In genomic region chr2:19300961-19301360, GRCh38 we compare ENCODE assay signal across 15 cellular contexts. TPM values are rescaled to one million over a fixed set of nuclear protein-coding genes. Genes with fewer than 3 reads are reported as not detected.
DNase-seq lines count a peak whose midpoint lies in the region; ATAC-seq and TF ChIP-seq lines count a peak whose summit lies in the region.
"Had no signal": no experiment of that assay in that cellular context is flagged by ENCODE, and none has a peak within 500 bp of the region (broad histone marks: within the 10 kb centered on the region; RNA-seq: fewer than 3 reads in every experiment).

No MANE protein-coding gene starts in this region.

- H3K79me2 ChIP-seq in mammary epithelial cell (ENCODE audit: insufficient read depth, low read length): no peaks in the 10 kb centered on the region

- CTCF ChIA-PET in mammary epithelial cell (lab: Charles Lee; ENCODE audit: low non-redundant PET): interaction anchor here (1.0 kb wide), 1 partner anchor 436 kb away, joined by 5 read pairs; no protein-coding TSS in a partner anchor

- no peak for TF ChIP-seq EP300 in esophagus muscularis mucosa (IDR thresholded peaks at IDR 0.05)

- H3K4me3 ChIP-seq in mammary epithelial cell (replicated peaks in 1 of 3; ENCODE audit: insufficient read depth in 1 of 3, low read depth in 2 of 3, low read length in 3 of 3) (no peak overlapping the region), esophagus muscularis mucosa (no peak overlapping the region), right atrium auricular region (no peak overlapping the region)
- H3K4me3 ChIP-seq: A549 had no signal

- no peak overlapping the region for H3K27ac ChIP-seq in mammary epithelial cell (ENCODE audit: insufficient read depth, low read depth, low read length)
- H3K27ac ChIP-seq in esophagus muscularis mucosa (replicated peaks in 1 of 4): no peak overlapping the region
- H3K27ac ChIP-seq in right atrium auricular region: no peak overlapping the region
- H3K27ac ChIP-seq: A549 had no signal

- BruUV-seq in mammary epithelial cell (replicated peaks; lab: Mats Ljungman, UMichigan): no TSS peak

- 89% methylated on average over 2 of the region's 2 CpGs for WGBS in mammary epithelial cell (ENCODE audit: low coverage, missing lambda C conversion rate)
- 63% methylated on average over 2 of the region's 2 CpGs for WGBS in esophagus muscularis mucosa

- no peaks in the 10 kb centered on the region for H3K36me3 ChIP-seq in mammary epithelial cell (ENCODE audit: insufficient read depth, low read length)
- no peaks in the 10 kb centered on the region for H3K36me3 ChIP-seq in esophagus muscularis mucosa
- no peaks in the 10 kb centered on the region for H3K36me3 ChIP-seq in right atrium auricular region

- DNase-seq in mammary epithelial cell (peak; percentile 8), esophagus muscularis mucosa (ENCODE audit: extremely low spot score) (peak; percentile 47), iris pigment epithelial cell (ENCODE audit: low read depth) (peak; percentile 20), stromal cell of bone marrow (ENCODE audit: low read depth) (peak; percentile 17), right atrium auricular region (ENCODE audit: low spot score) (no peak)
- DNase-seq: Caco-2; CD8-positive, alpha-beta T cell; DND-41; GDM1; HCEC 1CT; HFFc6 had no signal

- TF ChIP-seq CTCF in mammary epithelial cell (conservative IDR thresholded peaks at IDR 0.05 in 1 of 2, IDR thresholded peaks at IDR 0.05 in 1 of 2; ENCODE audit: extremely low read depth in 1 of 2, insufficient read depth in 1 of 2, low read depth in 1 of 2, low read length in 2 of 2): no peak
- TF ChIP-seq CTCF in esophagus muscularis mucosa (IDR thresholded peaks at IDR 0.05): no peak
- TF ChIP-seq CTCF in right atrium auricular region (IDR thresholded peaks at IDR 0.05): no peak

- in situ Hi-C loops in mammary epithelial cell (cut with MboI; ENCODE audit: low sequenced_read_pairs in 2 of 2): no loop called here

- no peak for TF ChIP-seq POLR2A in esophagus muscularis mucosa (IDR thresholded peaks at IDR 0.05; ENCODE audit: low read depth)

- dilution Hi-C loops in mammary epithelial cell (cut with HindIII; ENCODE audit: low sequenced_read_pairs): no loop called here

- H3K4me2 ChIP-seq in mammary epithelial cell (ENCODE audit: insufficient read depth, low read depth, low read length): no peak overlapping the region
- H3K4me2 ChIP-seq: A549 had no signal

- intact Hi-C loops in mammary epithelial cell (cut with micrococcal nuclease): no loop called here
- intact Hi-C loops in esophagus muscularis mucosa (cut with DNase I): no loop called here

- no peaks in the 10 kb centered on the region for H4K20me1 ChIP-seq in mammary epithelial cell (ENCODE audit: insufficient read depth, low read length)

- H3K4me1 ChIP-seq in mammary epithelial cell (ENCODE audit: insufficient read depth, low read length) (no peaks in the 10 kb centered on the region), esophagus muscularis mucosa (peaks cover 0 to 18% (median 11%) of the 10 kb centered on the region in 4 donors), right atrium auricular region (no peaks in the 10 kb centered on the region)
- H3K4me1 ChIP-seq: Caco-2 had no signal

- H3K9me3 ChIP-seq in mammary epithelial cell (replicated peaks; ENCODE audit: insufficient read depth, low read length) (no peaks in the 10 kb centered on the region), esophagus muscularis mucosa (no peaks in the 10 kb centered on the region), right atrium auricular region (no peaks in the 10 kb centered on the region)
- H3K9me3 ChIP-seq: Caco-2 had no signal

- no peak overlapping the region for H3K9ac ChIP-seq in mammary epithelial cell (ENCODE audit: insufficient read depth, low read length)

- ATAC-seq in HG02642 (IDR thresholded peaks at IDR 0.05; ENCODE audit: poor library complexity, unreplicated experiment): no peak
- no peak for ATAC-seq in HG02885 (IDR thresholded peaks at IDR 0.05; ENCODE audit: poor library complexity, unreplicated experiment)
- ATAC-seq: A549; CD8-positive, alpha-beta T cell had no signal

- H3K27me3 ChIP-seq in mammary epithelial cell (ENCODE audit: insufficient read depth, low read length) (no peaks in the 10 kb centered on the region), esophagus muscularis mucosa (no peaks in the 10 kb centered on the region), right atrium auricular region (no peaks in the 10 kb centered on the region)

- H2AFZ ChIP-seq in mammary epithelial cell (ENCODE audit: low read depth, low read length): no peak overlapping the region

RNA-seq across cellular contexts. Expression of gene OSR1, which starts 57.5 kb away (rescaled TPM):
- total RNA-seq in mammary epithelial cell (10 to 100 TPM; 37.8 to 45.9 TPM), esophagus muscularis mucosa (10 to 100 TPM; 50.3 to 99.6 (median 74.7) TPM), right atrium auricular region (10 to 100 TPM; 12.5 to 55.7 TPM)
- polyA plus RNA-seq in mammary epithelial cell: 31.8 TPM
- polyA minus RNA-seq in mammary epithelial cell: 19.6 TPM
- total RNA-seq: CD8-positive, alpha-beta T cell had no signal
- polyA plus RNA-seq: CD14-positive monocyte had no signal
